ENCODE assay signal across 8 cellular contexts in genomic region chr7:129958643-129959479, GRCh38. TPM values are rescaled to one million over a fixed set of nuclear protein-coding genes. Genes with fewer than 3 reads are reported as not detected.
DNase-seq lines count a peak whose midpoint lies in the region; ATAC-seq, FAIRE-seq and TF ChIP-seq lines count a peak whose summit lies in the region.

No MANE protein-coding gene starts in this region.

- H3K4me3 ChIP-seq in AG04449 (ENCODE audit: low read depth, low read length) (no peak overlapping the region), bronchial epithelial cell (ENCODE audit: low read depth, low read length) (no peak overlapping the region), lung (no peak overlapping the region)

- 40 to 42% methylated on average over 9 of the region's 9 CpGs for WGBS in lung, 2 donors

- no peaks in the 10 kb centered on the region for H3K27me3 ChIP-seq in bronchial epithelial cell (ENCODE audit: control insufficient read depth, insufficient read depth, low read length)
- H3K27me3 ChIP-seq in lung (ENCODE audit: control insufficient read depth, insufficient read depth) = no peaks in the 10 kb centered on the region

- H3K36me3 ChIP-seq in bronchial epithelial cell (ENCODE audit: control insufficient read depth, insufficient read depth, low read length) = no peaks in the 10 kb centered on the region
- no peaks in the 10 kb centered on the region for H3K36me3 ChIP-seq in lung (ENCODE audit: control insufficient read depth in 2 of 2, insufficient read depth in 2 of 2, low read length in 2 of 2)

- DNase-seq in AG04449 (ENCODE audit: low read depth, low spot score) = peak; percentile 33
- peak; percentile 95 for DNase-seq in M059J (ENCODE audit: low read depth)
- peak; percentile 99 for DNase-seq in bronchial epithelial cell (ENCODE audit: low read depth)
- DNase-seq in lung (ENCODE audit: low spot score) = peak; percentile 36
- DNase-seq in D721Med (ENCODE audit: insufficient read length, low spot score) = no peak
- DNase-seq in effector CD4-positive, alpha-beta T cell = no peak
- DNase-seq in NCI-H2227 (lab: John Stamatoyannopoulos, UW; ENCODE audit: unreplicated experiment) = no peak

- H3K9me3 ChIP-seq in lung (ENCODE audit: control insufficient read depth in 2 of 2, insufficient read depth in 1 of 2, low read length in 1 of 2) = peaks cover 0 to 2% of the 10 kb centered on the region in 2 donors

- POLR2A ChIA-PET in AG04449 (lab: Yijun Ruan, JAX) = interaction anchor here (0.5 kb wide), 1 partner anchor 22 kb away, joined by 4 read pairs; no protein-coding TSS in a partner anchor

- H3K27ac ChIP-seq in lung (ENCODE audit: low read depth in 1 of 2, low read length in 1 of 2) = peak overlapping the region; percentile 18 to 36

- TF ChIP-seq CTCF in AG04449 (IDR thresholded peaks at IDR 0.05; ENCODE audit: insufficient read depth, low read length, missing control alignments) (no peak), bronchial epithelial cell (IDR thresholded peaks at IDR 0.05; ENCODE audit: insufficient read depth, low read length, severe bottlenecking) (no peak), lung (IDR thresholded peaks at IDR 0.05; ENCODE audit: control extremely low read depth, extremely low read depth) (no peak), D721Med (IDR thresholded peaks at IDR 0.05; ENCODE audit: insufficient read depth, missing control alignments) (no peak)

- H3K4me1 ChIP-seq in lung (ENCODE audit: control insufficient read depth in 2 of 2, insufficient read depth in 2 of 2, low read length in 2 of 2) = peaks cover 3 to 4% of the 10 kb centered on the region in 2 donors

- FAIRE-seq in bronchial epithelial cell (lab: Jason Lieb, UNC) (peak; percentile 90), D721Med (lab: Jason Lieb, UNC) (no peak)

- CTCF ChIA-PET in AG04449 (lab: Yijun Ruan, JAX) = interaction anchor here (0.6 to 2.3 kb wide), 4 partner anchors 52 to 133 kb away, joined by 3 to 12 read pairs (median 8); no protein-coding TSS in a partner anchor

- peak; percentile 79 for ATAC-seq in lung (ENCODE audit: insufficient read depth, low FRiP score)
- no peak for ATAC-seq in HG02623 (IDR thresholded peaks at IDR 0.05; ENCODE audit: unreplicated experiment)

RNA-seq across cellular contexts. Expression of gene UBE2H, which starts 6.1 kb away (rescaled TPM):
- 60.5 and 98.3 TPM in 2 replicates for total RNA-seq in M059J (2014; rRNA removed; shearing (Covaris generic))
- total RNA-seq in bronchial epithelial cell (50.0 and 84.2 TPM in 2 replicates), lung (100 to 1,000 TPM in 1 of 2 donors, 10 to 100 TPM in 1; 63.0 to 102 TPM)
- polyA plus RNA-seq in lung = 10 to 100 TPM; 23.0 to 36.4 TPM

Comparison
In these comparisons a context has a peak if more than half of its experiments do, and no peak if none do; other contexts are left out.
1. DNase-seq: peak in AG04449 (single experiment), M059J (single experiment), bronchial epithelial cell (single experiment) and lung (single experiment); none in D721Med (single experiment), effector CD4-positive, alpha-beta T cell (single experiment) and NCI-H2227 (single experiment).